In genomic region chr17:61842899-61843298, GRCh38 we compare ENCODE assay signal across 8 cellular contexts.
"Had no signal": no experiment of that assay in that cellular context is flagged by ENCODE, and none has a peak within 500 bp of the region (broad histone marks: within the 10 kb centered on the region; RNA-seq: fewer than 3 reads in every experiment).

No MANE protein-coding gene starts in this region.

- H3K27ac Mint-ChIP-seq: GM23338, H9, HFFc6 had no signal

- DNase-seq: GM23248, GOT3, H7, H9, HCEC 1CT, HFFc6 had no signal

- H3K4me3 Mint-ChIP-seq: GM23338, H9, HFFc6 had no signal

- FAIRE-seq: H1 had no signal

- H3K4me1 Mint-ChIP-seq: GM23338, H9 had no signal

- H3K9me3 Mint-ChIP-seq: GM23338, H9, HFFc6 had no signal
